16 cellular contexts compared by ENCODE assay signal in genomic region chr14:89598548-89599186, GRCh38.
DNase-seq lines count a peak whose midpoint lies in the region; ATAC-seq and TF ChIP-seq lines count a peak whose summit lies in the region.
"Had no signal": no experiment of that assay in that cellular context is flagged by ENCODE, and none has a peak within 500 bp of the region (broad histone marks: within the 10 kb centered on the region; RNA-seq: fewer than 3 reads in every experiment).

No MANE protein-coding gene starts in this region.

- no TSS peak for BruUV-seq in OCI-LY7 (replicated peaks; lab: Mats Ljungman, UMichigan)

- no peaks in the 10 kb centered on the region for H3K27me3 ChIP-seq in fibroblast of lung (ENCODE audit: control insufficient read depth, insufficient read depth, low read length)
- H3K27me3 ChIP-seq: adrenal gland, tibial artery had no signal

- peaks cover 9% of the 10 kb centered on the region; the same call in 1 of the 2 replicates for H3K36me3 ChIP-seq in OCI-LY7 (ENCODE audit: insufficient read depth, low read length)
- H3K36me3 ChIP-seq in fibroblast of lung (ENCODE audit: control insufficient read depth, insufficient read depth, low read length) = no peaks in the 10 kb centered on the region
- H3K36me3 ChIP-seq: adrenal gland had no signal

- no peak overlapping the region for H2AFZ ChIP-seq in OCI-LY7 (ENCODE audit: low read length)
- H2AFZ ChIP-seq in fibroblast of lung (ENCODE audit: low read length) = no peak overlapping the region

- H3K9me3 ChIP-seq in OCI-LY7 (ENCODE audit: low read length) = peaks cover 61% of the 10 kb centered on the region
- no peaks in the 10 kb centered on the region for H3K9me3 ChIP-seq in fibroblast of lung (ENCODE audit: control insufficient read depth, insufficient read depth, low read depth, low read length)

- H4K20me1 ChIP-seq in OCI-LY7 (ENCODE audit: insufficient read depth, low read length) (no peaks in the 10 kb centered on the region), fibroblast of lung (ENCODE audit: control insufficient read depth, extremely low read depth, insufficient read depth, low read length) (no peaks in the 10 kb centered on the region)

- TF ChIP-seq CTCF in OCI-LY7 (conservative IDR thresholded peaks at IDR 0.05; ENCODE audit: low read length) (no peak), fibroblast of lung (conservative IDR thresholded peaks at IDR 0.05 in 1 of 2, IDR thresholded peaks at IDR 0.05 in 1 of 2; ENCODE audit: low read depth in 1 of 2, low read length in 2 of 2) (no peak)

- H3K27ac ChIP-seq in OCI-LY7 (ENCODE audit: low read depth, low read length, poor library complexity, severe bottlenecking) (no peak overlapping the region), fibroblast of lung (ENCODE audit: insufficient read depth, low read length) (no peak overlapping the region)
- H3K27ac ChIP-seq: adrenal gland, psoas muscle, tibial artery had no signal

- 0 out of 2 replicates have a peak, but pooled peaks cover 2% of the 10 kb centered on the region for H3K79me2 ChIP-seq in OCI-LY7 (ENCODE audit: insufficient read depth, low read depth, low read length)
- H3K79me2 ChIP-seq in fibroblast of lung (ENCODE audit: control insufficient read depth, insufficient read depth, low read length) = no peaks in the 10 kb centered on the region

- ATAC-seq in Right ventricle myocardium superior (ENCODE audit: poor library complexity) = no peak
- ATAC-seq: activated CD4-positive, CD25-positive, alpha-beta regulatory T cell treated with anti-CD3 and anti-CD28 coated beads, Interleukin-2, amount 50 U/mL, for 24 hours; psoas muscle had no signal

- H3K9me2 ChIP-seq in OCI-LY7 (ENCODE audit: insufficient read depth, low read length) = no peaks in the 10 kb centered on the region

- H3K4me2 ChIP-seq in OCI-LY7 (ENCODE audit: low read length) (no peak overlapping the region), fibroblast of lung (ENCODE audit: extremely low read depth, insufficient read depth, low read length) (no peak overlapping the region)

- POLR2A ChIA-PET in OCI-LY7 (lab: Charles Lee) = no interaction called here

- no peak overlapping the region for H3K9ac ChIP-seq in fibroblast of lung (ENCODE audit: insufficient read depth, low read length)

- intact Hi-C loops in OCI-LY7 (cut with micrococcal nuclease; ENCODE audit: unreplicated experiment) (no loop called here), Right ventricle myocardium superior (cut with DNase I) (no loop called here)

- H3K4me3 ChIP-seq in OCI-LY7 (ENCODE audit: low read depth, low read length, poor library complexity, severe bottlenecking) (no peak overlapping the region), fibroblast of lung (replicated peaks in 1 of 4; ENCODE audit: control extremely low read depth in 1 of 4, insufficient read depth in 1 of 4, low read depth in 3 of 4, low read length in 4 of 4) (no peak overlapping the region)
- H3K4me3 ChIP-seq: adrenal gland, psoas muscle, tibial artery had no signal

- no peaks in the 10 kb centered on the region for H3K4me1 ChIP-seq in OCI-LY7 (ENCODE audit: insufficient read depth, low read length, poor library complexity, severe bottlenecking)
- no peaks in the 10 kb centered on the region for H3K4me1 ChIP-seq in fibroblast of lung (ENCODE audit: control insufficient read depth, extremely low read depth, insufficient read depth, low read length)

- peak; percentile 29 for DNase-seq in DMS53 (lab: John Stamatoyannopoulos, UW)
- no peak for DNase-seq in DMS53 treated with DMSO at 0.1 percent for 48 hours (lab: John Stamatoyannopoulos, UW; ENCODE audit: unreplicated experiment)
- DNase-seq in ELR (ENCODE audit: low read depth) = peak; percentile 8
- DNase-seq in OCI-LY7 (ENCODE audit: low spot score) = peak; percentile 44
- DNase-seq in fibroblast of lung (ENCODE audit: low read depth in 2 of 2) = peak; percentile 35 to 50
- DNase-seq in activated effector memory CD4-positive, alpha-beta T cell treated with Interleukin-2 at 50 U/mL for 16 hours = no peak
- no peak for DNase-seq in Right ventricle myocardium superior
- DNase-seq in NCI-H146 (lab: John Stamatoyannopoulos, UW) = no peak
- DNase-seq: 8988T; adrenal gland; cortex of kidney; NCI-H1930; psoas muscle; stimulated activated CD8-positive, alpha-beta memory T cell treated with anti-CD3 and anti-CD28 coated beads, Interleukin-4, amount 100 ng/mL, for 48 hours; tibial artery had no signal

- CTCF ChIA-PET in OCI-LY7 (lab: Charles Lee; ENCODE audit: unreplicated experiment) = no interaction called here

Comparison
In these comparisons a context has a peak if more than half of its experiments do, and no peak if none do; other contexts are left out.
1. DNase-seq: peak in DMS53 (single experiment), ELR (single experiment), OCI-LY7 (single experiment) and fibroblast of lung (2 of 2); none in DMS53 treated with DMSO at 0.1 percent for 48 hours (single experiment), activated effector memory CD4-positive, alpha-beta T cell treated with Interleukin-2 at 50 U/mL for 16 hours (single experiment), Right ventricle myocardium superior (single experiment) and NCI-H146 (single experiment).